Comparison of ENCODE assay signal across 2 cellular contexts in genomic region chr10:87921934-87922688, GRCh38.
TF ChIP-seq lines count a peak whose summit lies in the region.

No MANE protein-coding gene starts in this region.

TF ChIP-seq in SK-N-SH, 30 proteins besides CTCF, POLR2A, EP300 and RAD21 (continued from another document):
- TF ChIP-seq, protein P1, sequence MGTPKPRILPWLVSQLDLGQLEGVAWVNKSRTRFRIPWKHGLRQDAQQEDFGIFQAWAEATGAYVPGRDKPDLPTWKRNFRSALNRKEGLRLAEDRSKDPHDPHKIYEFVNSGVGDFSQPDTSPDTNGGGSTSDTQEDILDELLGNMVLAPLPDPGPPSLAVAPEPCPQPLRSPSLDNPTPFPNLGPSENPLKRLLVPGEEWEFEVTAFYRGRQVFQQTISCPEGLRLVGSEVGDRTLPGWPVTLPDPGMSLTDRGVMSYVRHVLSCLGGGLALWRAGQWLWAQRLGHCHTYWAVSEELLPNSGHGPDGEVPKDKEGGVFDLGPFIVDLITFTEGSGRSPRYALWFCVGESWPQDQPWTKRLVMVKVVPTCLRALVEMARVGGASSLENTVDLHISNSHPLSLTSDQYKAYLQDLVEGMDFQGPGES (IDR thresholded peaks at IDR 0.05; ENCODE audit: low read depth, low read length): no peak
- peak; percentile 84 for TF ChIP-seq REST (IDR thresholded peaks at IDR 0.05; ENCODE audit: low read depth, low read length)
TF ChIP-seq in SK-N-SH: peak in this region for 1.

TF ChIP-seq in SK-N-SH treated with all-trans-retinoic acid at 6 μM for 48 hours, 23 proteins besides CTCF, POLR2A, EP300 and RAD21 (continued from another document):
- TF ChIP-seq, protein P2, sequence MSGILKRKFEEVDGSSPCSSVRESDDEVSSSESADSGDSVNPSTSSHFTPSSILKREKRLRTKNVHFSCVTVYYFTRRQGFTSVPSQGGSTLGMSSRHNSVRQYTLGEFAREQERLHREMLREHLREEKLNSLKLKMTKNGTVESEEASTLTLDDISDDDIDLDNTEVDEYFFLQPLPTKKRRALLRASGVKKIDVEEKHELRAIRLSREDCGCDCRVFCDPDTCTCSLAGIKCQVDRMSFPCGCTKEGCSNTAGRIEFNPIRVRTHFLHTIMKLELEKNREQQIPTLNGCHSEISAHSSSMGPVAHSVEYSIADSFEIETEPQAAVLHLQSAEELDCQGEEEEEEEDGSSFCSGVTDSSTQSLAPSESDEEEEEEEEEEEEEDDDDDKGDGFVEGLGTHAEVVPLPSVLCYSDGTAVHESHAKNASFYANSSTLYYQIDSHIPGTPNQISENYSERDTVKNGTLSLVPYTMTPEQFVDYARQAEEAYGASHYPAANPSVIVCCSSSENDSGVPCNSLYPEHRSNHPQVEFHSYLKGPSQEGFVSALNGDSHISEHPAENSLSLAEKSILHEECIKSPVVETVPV (CRISPR knock-in tag; IDR thresholded peaks at IDR 0.05): no peak
- no peak for TF ChIP-seq ZFP30 (CRISPR knock-in tag; IDR thresholded peaks at IDR 0.05)
- TF ChIP-seq, protein P3, sequence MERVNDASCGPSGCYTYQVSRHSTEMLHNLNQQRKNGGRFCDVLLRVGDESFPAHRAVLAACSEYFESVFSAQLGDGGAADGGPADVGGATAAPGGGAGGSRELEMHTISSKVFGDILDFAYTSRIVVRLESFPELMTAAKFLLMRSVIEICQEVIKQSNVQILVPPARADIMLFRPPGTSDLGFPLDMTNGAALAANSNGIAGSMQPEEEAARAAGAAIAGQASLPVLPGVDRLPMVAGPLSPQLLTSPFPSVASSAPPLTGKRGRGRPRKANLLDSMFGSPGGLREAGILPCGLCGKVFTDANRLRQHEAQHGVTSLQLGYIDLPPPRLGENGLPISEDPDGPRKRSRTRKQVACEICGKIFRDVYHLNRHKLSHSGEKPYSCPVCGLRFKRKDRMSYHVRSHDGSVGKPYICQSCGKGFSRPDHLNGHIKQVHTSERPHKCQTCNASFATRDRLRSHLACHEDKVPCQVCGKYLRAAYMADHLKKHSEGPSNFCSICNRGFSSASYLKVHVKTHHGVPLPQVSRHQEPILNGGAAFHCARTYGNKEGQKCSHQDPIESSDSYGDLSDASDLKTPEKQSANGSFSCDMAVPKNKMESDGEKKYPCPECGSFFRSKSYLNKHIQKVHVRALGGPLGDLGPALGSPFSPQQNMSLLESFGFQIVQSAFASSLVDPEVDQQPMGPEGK (CRISPR knock-in tag; IDR thresholded peaks at IDR 0.05; ENCODE audit: borderline replicate concordance): no peak
- TF ChIP-seq ZFP3 (CRISPR knock-in tag; IDR thresholded peaks at IDR 0.05): no peak
- TF ChIP-seq CSDC2 (CRISPR knock-in tag; IDR thresholded peaks at IDR 0.05): no peak
- no peak for TF ChIP-seq PPARA (CRISPR knock-in tag; IDR thresholded peaks at IDR 0.05; ENCODE audit: borderline replicate concordance)
- TF ChIP-seq BACH2 (CRISPR knock-in tag; IDR thresholded peaks at IDR 0.05; ENCODE audit: borderline replicate concordance): no peak
- TF ChIP-seq TOX (CRISPR knock-in tag; IDR thresholded peaks at IDR 0.05; ENCODE audit: borderline replicate concordance): no peak
- TF ChIP-seq ZNF70 (CRISPR knock-in tag; IDR thresholded peaks at IDR 0.05): no peak
- TF ChIP-seq ISL1 (CRISPR knock-in tag; IDR thresholded peaks at IDR 0.05): no peak
- TF ChIP-seq ZNF8 (CRISPR knock-in tag; IDR thresholded peaks at IDR 0.05): no peak
- no peak for TF ChIP-seq TCF4 (CRISPR knock-in tag; IDR thresholded peaks at IDR 0.05; ENCODE audit: borderline replicate concordance)
- TF ChIP-seq ZNF565 (CRISPR knock-in tag; conservative IDR thresholded peaks at IDR 0.05; ENCODE audit: low read depth): no peak
- no peak for TF ChIP-seq ESRRG (CRISPR knock-in tag; IDR thresholded peaks at IDR 0.05)
- TF ChIP-seq OSR1 (CRISPR knock-in tag; IDR thresholded peaks at IDR 0.05): no peak
- TF ChIP-seq RARB (CRISPR knock-in tag; IDR thresholded peaks at IDR 0.05): no peak
- TF ChIP-seq, protein P4, sequence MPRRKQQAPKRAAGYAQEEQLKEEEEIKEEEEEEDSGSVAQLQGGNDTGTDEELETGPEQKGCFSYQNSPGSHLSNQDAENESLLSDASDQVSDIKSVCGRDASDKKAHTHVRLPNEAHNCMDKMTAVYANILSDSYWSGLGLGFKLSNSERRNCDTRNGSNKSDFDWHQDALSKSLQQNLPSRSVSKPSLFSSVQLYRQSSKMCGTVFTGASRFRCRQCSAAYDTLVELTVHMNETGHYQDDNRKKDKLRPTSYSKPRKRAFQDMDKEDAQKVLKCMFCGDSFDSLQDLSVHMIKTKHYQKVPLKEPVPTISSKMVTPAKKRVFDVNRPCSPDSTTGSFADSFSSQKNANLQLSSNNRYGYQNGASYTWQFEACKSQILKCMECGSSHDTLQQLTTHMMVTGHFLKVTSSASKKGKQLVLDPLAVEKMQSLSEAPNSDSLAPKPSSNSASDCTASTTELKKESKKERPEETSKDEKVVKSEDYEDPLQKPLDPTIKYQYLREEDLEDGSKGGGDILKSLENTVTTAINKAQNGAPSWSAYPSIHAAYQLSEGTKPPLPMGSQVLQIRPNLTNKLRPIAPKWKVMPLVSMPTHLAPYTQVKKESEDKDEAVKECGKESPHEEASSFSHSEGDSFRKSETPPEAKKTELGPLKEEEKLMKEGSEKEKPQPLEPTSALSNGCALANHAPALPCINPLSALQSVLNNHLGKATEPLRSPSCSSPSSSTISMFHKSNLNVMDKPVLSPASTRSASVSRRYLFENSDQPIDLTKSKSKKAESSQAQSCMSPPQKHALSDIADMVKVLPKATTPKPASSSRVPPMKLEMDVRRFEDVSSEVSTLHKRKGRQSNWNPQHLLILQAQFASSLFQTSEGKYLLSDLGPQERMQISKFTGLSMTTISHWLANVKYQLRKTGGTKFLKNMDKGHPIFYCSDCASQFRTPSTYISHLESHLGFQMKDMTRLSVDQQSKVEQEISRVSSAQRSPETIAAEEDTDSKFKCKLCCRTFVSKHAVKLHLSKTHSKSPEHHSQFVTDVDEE (CRISPR knock-in tag; IDR thresholded peaks at IDR 0.05): no peak
